19 cellular contexts compared by ENCODE assay signal in the genomic region with DNA sequence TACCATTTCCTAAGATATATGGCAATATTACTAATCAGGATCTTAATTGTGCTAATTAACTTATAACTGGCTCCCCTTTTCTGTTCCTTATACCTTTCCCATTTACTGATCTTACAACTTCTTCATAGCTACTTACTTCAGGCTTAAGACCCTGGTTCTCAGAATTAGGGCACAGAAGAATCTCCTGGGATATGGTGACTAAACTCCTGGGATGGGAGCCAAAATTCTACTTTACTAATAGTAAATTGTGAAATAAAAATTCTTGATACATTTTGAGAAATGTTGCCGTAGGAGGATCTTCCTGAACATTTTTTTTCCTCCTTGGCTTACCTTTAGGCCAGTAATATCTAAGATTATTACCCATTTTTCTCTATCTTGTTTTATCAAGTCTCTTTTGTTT.
DNase-seq lines count a peak whose midpoint lies in the region; TF ChIP-seq lines count a peak whose summit lies in the region.
"Had no signal": no experiment of that assay in that cellular context is flagged by ENCODE, and none has a peak within 500 bp of the region (broad histone marks: within the 10 kb centered on the region; RNA-seq: fewer than 3 reads in every experiment).

No MANE protein-coding gene starts in this region.

- TF ChIP-seq CTCF in fibroblast of lung (conservative IDR thresholded peaks at IDR 0.05 in 1 of 2, IDR thresholded peaks at IDR 0.05 in 1 of 2; ENCODE audit: low read depth in 1 of 2, low read length in 2 of 2): no peak
- TF ChIP-seq CTCF in retinal pigment epithelial cell (conservative IDR thresholded peaks at IDR 0.05; ENCODE audit: low read depth, low read length): no peak

- intact Hi-C loops in cardiac septum (cut with DNase I): no loop called here
- intact Hi-C loops in activated CD4-positive, alpha-beta memory T cell treated with anti-CD3 and anti-CD28 coated beads for 36 hours (cut with micrococcal nuclease): no loop called here

- H4K20me1 ChIP-seq in fibroblast of lung (ENCODE audit: control insufficient read depth, extremely low read depth, insufficient read depth, low read length): no peaks in the 10 kb centered on the region

- H3K9me3 Mint-ChIP-seq in activated CD4-positive, alpha-beta memory T cell treated with anti-CD3 and anti-CD28 coated beads for 36 hours: peaks cover 5% of the 10 kb centered on the region

- no peaks in the 10 kb centered on the region for H3K79me2 ChIP-seq in fibroblast of lung (ENCODE audit: control insufficient read depth, insufficient read depth, low read length)

- H3K27ac Mint-ChIP-seq in activated CD4-positive, alpha-beta memory T cell treated with anti-CD3 and anti-CD28 coated beads for 36 hours: no peak overlapping the region
- H3K27ac Mint-ChIP-seq: activated naive CD4-positive, alpha-beta T cell treated with anti-CD3 and anti-CD28 coated beads for 36 hours; CD4-positive, alpha-beta T cell; nephron progenitor cell; stimulated activated effector memory CD8-positive, alpha-beta T cell treated with anti-CD3 and anti-CD28 coated beads, Interleukin-12 subunit alpha, Interleukin-12 subunit beta, amount 100 ng/mL, for 72 hours had no signal

- CTCF ChIA-PET in activated CD4-positive, alpha-beta memory T cell treated with anti-CD3 and anti-CD28 coated beads for 36 hours (lab: Charles Lee): no interaction called here

- no peaks in the 10 kb centered on the region for H3K36me3 Mint-ChIP-seq in activated CD4-positive, alpha-beta memory T cell treated with anti-CD3 and anti-CD28 coated beads for 36 hours
- H3K36me3 Mint-ChIP-seq: stimulated activated effector memory CD8-positive, alpha-beta T cell treated with anti-CD3 and anti-CD28 coated beads, Interleukin-12 subunit alpha, Interleukin-12 subunit beta, amount 100 ng/mL, for 72 hours had no signal

- no peaks in the 10 kb centered on the region for H3K27me3 ChIP-seq in fibroblast of lung (ENCODE audit: control insufficient read depth, insufficient read depth, low read length)
- H3K27me3 ChIP-seq: right lobe of liver, upper lobe of left lung had no signal

- POLR2A ChIA-PET in activated CD4-positive, alpha-beta memory T cell treated with anti-CD3 and anti-CD28 coated beads for 36 hours (lab: Charles Lee): no interaction called here

- no peaks in the 10 kb centered on the region for H3K27me3 Mint-ChIP-seq in activated CD4-positive, alpha-beta memory T cell treated with anti-CD3 and anti-CD28 coated beads for 36 hours
- H3K27me3 Mint-ChIP-seq: CD4-positive, alpha-beta T cell had no signal

- peak; percentile 72 for DNase-seq in HCEC 1CT
- DNase-seq in T1000 (lab: John Stamatoyannopoulos, UW): peak; percentile 15
- peak; percentile 56 to 79 for DNase-seq in fibroblast of lung (ENCODE audit: low read depth in 2 of 2)
- peak; percentile 65 for DNase-seq in retinal pigment epithelial cell (ENCODE audit: low read depth)
- DNase-seq in activated CD8-positive, alpha-beta memory T cell treated with anti-CD3 and anti-CD28 coated beads, Interleukin-2, amount 50 U/mL, for 48 hours: no peak
- no peak for DNase-seq in NCI-H128 (lab: John Stamatoyannopoulos, UW; ENCODE audit: unreplicated experiment)
- no peak for DNase-seq in cardiac septum (ENCODE audit: low spot score)
- DNase-seq in activated CD4-positive, alpha-beta memory T cell treated with anti-CD3 and anti-CD28 coated beads for 36 hours: no peak
- DNase-seq: activated naive CD4-positive, alpha-beta T cell treated with anti-CD3 and anti-CD28 coated beads for 36 hours; CD4-positive, alpha-beta T cell; NCI-H1092; nephron progenitor cell; right lobe of liver; stimulated activated CD4-positive, alpha-beta T cell treated with anti-CD3 and anti-CD28 coated beads, Interleukin-4, amount 100 ng/mL, for 24 hours; upper lobe of left lung had no signal

- no peak overlapping the region for H3K4me2 ChIP-seq in fibroblast of lung (ENCODE audit: extremely low read depth, insufficient read depth, low read length)

- no peak overlapping the region for H3K9ac ChIP-seq in fibroblast of lung (ENCODE audit: insufficient read depth, low read length)

- H3K4me1 Mint-ChIP-seq in activated CD4-positive, alpha-beta memory T cell treated with anti-CD3 and anti-CD28 coated beads for 36 hours (ENCODE audit: low read depth): no peaks in the 10 kb centered on the region
- H3K4me1 Mint-ChIP-seq: nephron progenitor cell; stimulated activated effector memory CD8-positive, alpha-beta T cell treated with anti-CD3 and anti-CD28 coated beads, Interleukin-12 subunit alpha, Interleukin-12 subunit beta, amount 100 ng/mL, for 72 hours had no signal

- H3K27ac ChIP-seq in fibroblast of lung (ENCODE audit: insufficient read depth, low read length): no peak overlapping the region
- H3K27ac ChIP-seq: epithelial cell of prostate, right lobe of liver, upper lobe of left lung, VCaP had no signal

- H3K36me3 ChIP-seq in fibroblast of lung (ENCODE audit: control insufficient read depth, insufficient read depth, low read length): no peaks in the 10 kb centered on the region
- H3K36me3 ChIP-seq: right lobe of liver, upper lobe of left lung had no signal

- H3K4me1 ChIP-seq in fibroblast of lung (ENCODE audit: control insufficient read depth, extremely low read depth, insufficient read depth, low read length): no peaks in the 10 kb centered on the region
- H3K4me1 ChIP-seq: right lobe of liver, upper lobe of left lung had no signal

- H3K9me3 ChIP-seq in fibroblast of lung (ENCODE audit: control insufficient read depth, insufficient read depth, low read depth, low read length): no peaks in the 10 kb centered on the region
- H3K9me3 ChIP-seq: right lobe of liver, upper lobe of left lung had no signal

- no peak overlapping the region for H3K4me3 ChIP-seq in fibroblast of lung (replicated peaks in 1 of 4; ENCODE audit: control extremely low read depth in 1 of 4, insufficient read depth in 1 of 4, low read depth in 3 of 4, low read length in 4 of 4)
- no peak overlapping the region for H3K4me3 ChIP-seq in retinal pigment epithelial cell (ENCODE audit: low read length)
- H3K4me3 ChIP-seq: lung, right lobe of liver, upper lobe of left lung had no signal

- no peak overlapping the region for H3K4me3 Mint-ChIP-seq in activated CD4-positive, alpha-beta memory T cell treated with anti-CD3 and anti-CD28 coated beads for 36 hours
- H3K4me3 Mint-ChIP-seq: activated naive CD4-positive, alpha-beta T cell treated with anti-CD3 and anti-CD28 coated beads for 36 hours; CD4-positive, alpha-beta T cell; nephron progenitor cell; stimulated activated effector memory CD8-positive, alpha-beta T cell treated with anti-CD3 and anti-CD28 coated beads, Interleukin-12 subunit alpha, Interleukin-12 subunit beta, amount 100 ng/mL, for 72 hours had no signal

- no peak overlapping the region for H2AFZ ChIP-seq in fibroblast of lung (ENCODE audit: low read length)

Comparison
In these comparisons a context has a peak if more than half of its experiments do, and no peak if none do; other contexts are left out.
1. DNase-seq: peak in HCEC 1CT (single experiment), T1000 (single experiment), fibroblast of lung (2 of 2) and retinal pigment epithelial cell (single experiment); none in activated CD8-positive, alpha-beta memory T cell treated with anti-CD3 and anti-CD28 coated beads, Interleukin-2, amount 50 U/mL, for 48 hours (single experiment), NCI-H128 (single experiment), cardiac septum (single experiment) and activated CD4-positive, alpha-beta memory T cell treated with anti-CD3 and anti-CD28 coated beads for 36 hours (single experiment).